In the genomic region with DNA sequence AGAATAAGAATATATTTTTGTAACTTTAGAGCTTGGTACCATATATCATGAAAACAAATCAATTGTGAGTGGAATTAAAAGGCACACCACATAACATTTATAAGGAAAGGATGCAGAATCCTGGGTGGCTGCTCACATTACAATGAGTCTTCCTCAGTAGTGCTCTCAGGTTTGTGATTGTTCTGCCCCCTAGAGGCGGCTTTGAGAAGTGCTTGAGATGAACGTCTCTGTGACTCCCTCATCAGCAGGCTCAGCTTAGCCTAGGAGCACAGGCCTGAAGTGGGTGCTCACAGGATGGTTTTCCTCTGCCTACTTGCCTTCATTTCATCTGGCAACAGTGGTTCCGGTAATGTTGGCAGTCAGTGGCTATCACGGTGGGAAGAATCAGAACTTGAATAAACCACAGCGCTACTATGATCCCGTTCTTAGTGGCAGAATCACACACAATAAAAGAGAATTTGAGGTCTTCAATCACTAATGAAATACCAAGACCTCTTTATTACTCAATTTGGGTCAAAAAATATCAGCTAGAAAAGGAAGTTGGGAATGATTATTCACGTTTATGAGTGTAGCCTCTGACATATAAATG, we compare ENCODE assay signal across 8 cellular contexts. TPM values are rescaled to one million over a fixed set of nuclear protein-coding genes. Genes with fewer than 3 reads are reported as not detected.
DNase-seq lines count a peak whose midpoint lies in the region; ATAC-seq and TF ChIP-seq lines count a peak whose summit lies in the region.

No MANE protein-coding gene starts in this region.

- peak; percentile 99 for ATAC-seq in GM18861 (IDR thresholded peaks at IDR 0.05; ENCODE audit: unreplicated experiment)
- ATAC-seq in HG03060 (IDR thresholded peaks at IDR 0.05; ENCODE audit: low read depth, unreplicated experiment): peak; percentile 95

- H3K36me3 ChIP-seq in WERI-Rb-1: no peaks in the 10 kb centered on the region
- no peaks in the 10 kb centered on the region for H3K36me3 ChIP-seq in kidney epithelial cell (ENCODE audit: control insufficient read depth, insufficient read depth, low read length)

- no peaks in the 10 kb centered on the region for H3K27me3 ChIP-seq in WERI-Rb-1 (ENCODE audit: insufficient read depth, low read depth, severe bottlenecking)
- H3K27me3 ChIP-seq in kidney epithelial cell (ENCODE audit: control insufficient read depth, insufficient read depth, low read length): no peaks in the 10 kb centered on the region

- TF ChIP-seq CTCF in WERI-Rb-1 (IDR thresholded peaks at IDR 0.05; ENCODE audit: low read depth, low read length) (peak; percentile 86), kidney epithelial cell (IDR thresholded peaks at IDR 0.05; ENCODE audit: insufficient read depth, low read length, poor library complexity, severe bottlenecking) (peak; percentile 88)

- DNase-seq in AG08396 (ENCODE audit: low spot score): peak; percentile 74
- DNase-seq in NCI-H2107 treated with DMSO at 0.1 percent for 48 hours (lab: John Stamatoyannopoulos, UW; ENCODE audit: unreplicated experiment): peak; percentile 30
- peak; percentile 82 for DNase-seq in WERI-Rb-1
- DNase-seq in caudate nucleus (lab: John Stamatoyannopoulos, UW): peak in 57 of 61 donors; percentile 1 to 94 (median 58)
- peak; percentile 29 for DNase-seq in kidney epithelial cell (ENCODE audit: low read depth)
- DNase-seq in stimulated activated CD4-positive, alpha-beta T cell treated with anti-CD3 and anti-CD28 coated beads, Interleukin-2, amount 100 ng/mL, for 4 hours (ENCODE audit: low read depth): peak; percentile 58

- no peak overlapping the region for H3K4me3 ChIP-seq in WERI-Rb-1 (ENCODE audit: low read depth, low read length)
- H3K4me3 ChIP-seq in kidney epithelial cell (ENCODE audit: low read depth, low read length): no peak overlapping the region

- H3K27ac ChIP-seq in WERI-Rb-1 (no peak overlapping the region), caudate nucleus (ENCODE audit: low read depth, low read length) (no peak overlapping the region)

- no peaks in the 10 kb centered on the region for H3K9me3 ChIP-seq in WERI-Rb-1 (ENCODE audit: severe bottlenecking)

RNA-seq across cellular contexts. Expression of gene B4GALT6, which starts 38.1 kb away (rescaled TPM):
- 8.8 and 28.7 TPM in 2 replicates for total RNA-seq in kidney epithelial cell

RNA-seq across cellular contexts. Expression of gene SLC25A52, which starts 38.2 kb away (rescaled TPM):
- total RNA-seq in kidney epithelial cell: not detected in 2 replicates

Comparison
In these comparisons a context has a peak if more than half of its experiments do, and no peak if none do; other contexts are left out.
1. DNase-seq: peak in every context shown above with its lines; median percentile 82 in WERI-Rb-1; 74 in AG08396; 58 in caudate nucleus; 58 in stimulated activated CD4-positive, alpha-beta T cell treated with anti-CD3 and anti-CD28 coated beads, Interleukin-2, amount 100 ng/mL, for 4 hours; 30 in NCI-H2107 treated with DMSO at 0.1 percent for 48 hours; 29 in kidney epithelial cell.